ENCODE assay signal across 1 cellular context in the genomic region with DNA sequence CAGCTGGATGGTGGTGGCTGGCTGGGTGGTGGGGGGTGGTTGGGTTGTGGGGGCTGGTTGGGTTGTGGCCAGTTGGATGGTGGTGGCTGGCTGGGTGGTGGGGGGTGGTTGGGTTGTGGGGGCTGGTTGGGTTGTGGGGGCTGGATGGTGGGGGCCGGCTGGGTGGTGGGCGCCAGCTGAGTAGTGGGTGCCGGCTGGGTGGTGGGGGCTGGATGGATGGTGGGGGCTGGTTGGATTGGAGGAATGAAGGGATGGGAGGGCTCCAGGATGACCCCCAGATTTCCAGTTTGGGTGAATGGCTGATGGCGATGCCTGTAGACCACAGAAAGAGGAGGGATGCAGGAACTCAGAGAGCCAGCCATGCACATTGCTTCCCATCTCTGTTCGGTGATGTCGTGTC.
TF ChIP-seq lines count a peak whose summit lies in the region.

No MANE protein-coding gene starts in this region.

TF ChIP-seq in SK-N-SH treated with all-trans-retinoic acid at 6 μM for 48 hours, 23 proteins besides CTCF, POLR2A, EP300 and RAD21:
- TF ChIP-seq, protein P1, sequence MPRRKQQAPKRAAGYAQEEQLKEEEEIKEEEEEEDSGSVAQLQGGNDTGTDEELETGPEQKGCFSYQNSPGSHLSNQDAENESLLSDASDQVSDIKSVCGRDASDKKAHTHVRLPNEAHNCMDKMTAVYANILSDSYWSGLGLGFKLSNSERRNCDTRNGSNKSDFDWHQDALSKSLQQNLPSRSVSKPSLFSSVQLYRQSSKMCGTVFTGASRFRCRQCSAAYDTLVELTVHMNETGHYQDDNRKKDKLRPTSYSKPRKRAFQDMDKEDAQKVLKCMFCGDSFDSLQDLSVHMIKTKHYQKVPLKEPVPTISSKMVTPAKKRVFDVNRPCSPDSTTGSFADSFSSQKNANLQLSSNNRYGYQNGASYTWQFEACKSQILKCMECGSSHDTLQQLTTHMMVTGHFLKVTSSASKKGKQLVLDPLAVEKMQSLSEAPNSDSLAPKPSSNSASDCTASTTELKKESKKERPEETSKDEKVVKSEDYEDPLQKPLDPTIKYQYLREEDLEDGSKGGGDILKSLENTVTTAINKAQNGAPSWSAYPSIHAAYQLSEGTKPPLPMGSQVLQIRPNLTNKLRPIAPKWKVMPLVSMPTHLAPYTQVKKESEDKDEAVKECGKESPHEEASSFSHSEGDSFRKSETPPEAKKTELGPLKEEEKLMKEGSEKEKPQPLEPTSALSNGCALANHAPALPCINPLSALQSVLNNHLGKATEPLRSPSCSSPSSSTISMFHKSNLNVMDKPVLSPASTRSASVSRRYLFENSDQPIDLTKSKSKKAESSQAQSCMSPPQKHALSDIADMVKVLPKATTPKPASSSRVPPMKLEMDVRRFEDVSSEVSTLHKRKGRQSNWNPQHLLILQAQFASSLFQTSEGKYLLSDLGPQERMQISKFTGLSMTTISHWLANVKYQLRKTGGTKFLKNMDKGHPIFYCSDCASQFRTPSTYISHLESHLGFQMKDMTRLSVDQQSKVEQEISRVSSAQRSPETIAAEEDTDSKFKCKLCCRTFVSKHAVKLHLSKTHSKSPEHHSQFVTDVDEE (CRISPR knock-in tag; IDR thresholded peaks at IDR 0.05), result no peak
- TF ChIP-seq GLIS3 (CRISPR knock-in tag; IDR thresholded peaks at IDR 0.05), result no peak
- no peak for TF ChIP-seq TCF4 (CRISPR knock-in tag; IDR thresholded peaks at IDR 0.05; ENCODE audit: borderline replicate concordance)
- TF ChIP-seq PATZ1 (CRISPR knock-in tag; IDR thresholded peaks at IDR 0.05; ENCODE audit: borderline replicate concordance), result no peak
- TF ChIP-seq PPARA (CRISPR knock-in tag; IDR thresholded peaks at IDR 0.05; ENCODE audit: borderline replicate concordance), result no peak
- no peak for TF ChIP-seq CSDC2 (CRISPR knock-in tag; IDR thresholded peaks at IDR 0.05)
- no peak for TF ChIP-seq BACH2 (CRISPR knock-in tag; IDR thresholded peaks at IDR 0.05; ENCODE audit: borderline replicate concordance)
- TF ChIP-seq ARNTL (CRISPR knock-in tag; IDR thresholded peaks at IDR 0.05; ENCODE audit: borderline replicate concordance, low read depth), result no peak
- no peak for TF ChIP-seq POU6F1 (CRISPR knock-in tag; IDR thresholded peaks at IDR 0.05; ENCODE audit: borderline replicate concordance, low read depth)
- no peak for TF ChIP-seq ESRRG (CRISPR knock-in tag; IDR thresholded peaks at IDR 0.05)
- TF ChIP-seq CREB5 (CRISPR knock-in tag; IDR thresholded peaks at IDR 0.05; ENCODE audit: low read depth), result no peak
- TF ChIP-seq ISL1 (CRISPR knock-in tag; IDR thresholded peaks at IDR 0.05), result no peak
